36 cellular contexts compared by ENCODE assay signal in genomic region chr4:172868271-172868670, GRCh38.
"Had no signal": no experiment of that assay in that cellular context is flagged by ENCODE, and none has a peak within 500 bp of the region (broad histone marks: within the 10 kb centered on the region; RNA-seq: fewer than 3 reads in every experiment).

No MANE protein-coding gene starts in this region.

- H3K27me3 ChIP-seq: MG63 had no signal

- DNase-seq: Karpas-422, Kasumi-1, MG63, MM.1S, MV-4-11, NCI-H1048, NCI-H1092, NCI-H1092 treated with DMSO at 0.1 percent for 48 hours, NCI-H1105, NCI-H1105 treated with DMSO at 0.1 percent for 48 hours, NCI-H1417, NCI-H1417 treated with DMSO at 0.1 percent for 48 hours, NCI-H1436, NCI-H1436 treated with DMSO at 0.1 percent for 48 hours, NCI-H146, NCI-H1694, NCI-H1694 treated with DMSO at 0.1 percent for 48 hours, NCI-H187, NCI-H187 treated with DMSO at 0.1 percent for 48 hours, NCI-H1930, NCI-H2029, NCI-H2029 treated with DMSO at 0.1 percent for 48 hours, NCI-H2081, NCI-H2081 treated with DMSO at 0.1 percent for 48 hours, NCI-H2107, NCI-H2171, NCI-H2171 treated with DMSO at 0.1 percent for 48 hours, NCI-H2227 treated with DMSO at 0.1 percent for 48 hours, NCI-H226, NCI-H345, NCI-H446, NCI-H446 treated with DMSO at 0.1 percent for 48 hours, NCI-H510A, NCI-H510A treated with DMSO at 0.1 percent for 48 hours, NCI-H524, NCI-H524 treated with DMSO at 0.1 percent for 48 hours had no signal

- H3K4me3 ChIP-seq: MG63 had no signal

- H3K9me3 ChIP-seq: MG63 had no signal

- H3K36me3 ChIP-seq: MG63 had no signal
